ENCODE assay signal across 13 cellular contexts in genomic region chr6:56821005-56821432, GRCh38.
DNase-seq lines count a peak whose midpoint lies in the region; TF ChIP-seq lines count a peak whose summit lies in the region.
"Had no signal": no experiment of that assay in that cellular context is flagged by ENCODE, and none has a peak within 500 bp of the region (broad histone marks: within the 10 kb centered on the region; RNA-seq: fewer than 3 reads in every experiment).

No MANE protein-coding gene starts in this region.

- DNase-seq in NCI-H187 treated with DMSO at 0.1 percent for 48 hours (lab: John Stamatoyannopoulos, UW), result peak; percentile 40
- no peak for DNase-seq in NCI-H187 (lab: John Stamatoyannopoulos, UW)
- DNase-seq in NCI-H524 treated with DMSO at 0.1 percent for 48 hours (lab: John Stamatoyannopoulos, UW), result peak; percentile 56
- peak in 1 of 2 donors; percentile 34 for DNase-seq in cardiac muscle cell (ENCODE audit: low read depth in 1 of 2, low spot score in 1 of 2)
- DNase-seq in NCI-H2029 treated with DMSO at 0.1 percent for 48 hours (lab: John Stamatoyannopoulos, UW), result no peak
- no peak for DNase-seq in hepatic stellate cell (ENCODE audit: low spot score)
- no peak for DNase-seq in NCI-H2107 (lab: John Stamatoyannopoulos, UW)
- DNase-seq: CD4-positive, alpha-beta memory T cell; lower lobe of right lung; naive thymus-derived CD4-positive, alpha-beta T cell; PC-3 had no signal

- no peaks in the 10 kb centered on the region for H3K27me3 ChIP-seq in cardiac muscle cell
- H3K27me3 ChIP-seq: ascending aorta had no signal

- H3K4me1 ChIP-seq in cardiac muscle cell (ENCODE audit: low read depth), result peaks cover 34% of the 10 kb centered on the region
- H3K4me1 ChIP-seq: lower lobe of right lung had no signal

- H3K27ac ChIP-seq in cardiac muscle cell, result peak overlapping the region; percentile 85
- peak overlapping the region; percentile 95 for H3K27ac ChIP-seq in temporal lobe (ENCODE audit: low read depth, low read length)
- H3K27ac ChIP-seq: ascending aorta, lower lobe of right lung had no signal

- no peaks in the 10 kb centered on the region for H3K9me3 ChIP-seq in cardiac muscle cell (ENCODE audit: low read depth)
- H3K9me3 ChIP-seq: ascending aorta, lower lobe of right lung had no signal

- H3K4me3 ChIP-seq in cardiac muscle cell, result no peak overlapping the region
- H3K4me3 ChIP-seq: ascending aorta, lower lobe of right lung had no signal

- TF ChIP-seq CTCF in cardiac muscle cell (IDR thresholded peaks at IDR 0.05; ENCODE audit: low read depth, low read length), result no peak

- H3K36me3 ChIP-seq in cardiac muscle cell, result no peaks in the 10 kb centered on the region
- H3K36me3 ChIP-seq: ascending aorta, lower lobe of right lung had no signal

Comparison
In these comparisons a context has a peak if more than half of its experiments do, and no peak if none do; other contexts are left out.
1. DNase-seq: peak in NCI-H187 treated with DMSO at 0.1 percent for 48 hours (single experiment) and NCI-H524 treated with DMSO at 0.1 percent for 48 hours (single experiment); none in NCI-H187 (0 of 2), NCI-H2029 treated with DMSO at 0.1 percent for 48 hours (single experiment), hepatic stellate cell (single experiment) and NCI-H2107 (single experiment).